Comparison of ENCODE assay signal across 1 cellular context in the genomic region with DNA sequence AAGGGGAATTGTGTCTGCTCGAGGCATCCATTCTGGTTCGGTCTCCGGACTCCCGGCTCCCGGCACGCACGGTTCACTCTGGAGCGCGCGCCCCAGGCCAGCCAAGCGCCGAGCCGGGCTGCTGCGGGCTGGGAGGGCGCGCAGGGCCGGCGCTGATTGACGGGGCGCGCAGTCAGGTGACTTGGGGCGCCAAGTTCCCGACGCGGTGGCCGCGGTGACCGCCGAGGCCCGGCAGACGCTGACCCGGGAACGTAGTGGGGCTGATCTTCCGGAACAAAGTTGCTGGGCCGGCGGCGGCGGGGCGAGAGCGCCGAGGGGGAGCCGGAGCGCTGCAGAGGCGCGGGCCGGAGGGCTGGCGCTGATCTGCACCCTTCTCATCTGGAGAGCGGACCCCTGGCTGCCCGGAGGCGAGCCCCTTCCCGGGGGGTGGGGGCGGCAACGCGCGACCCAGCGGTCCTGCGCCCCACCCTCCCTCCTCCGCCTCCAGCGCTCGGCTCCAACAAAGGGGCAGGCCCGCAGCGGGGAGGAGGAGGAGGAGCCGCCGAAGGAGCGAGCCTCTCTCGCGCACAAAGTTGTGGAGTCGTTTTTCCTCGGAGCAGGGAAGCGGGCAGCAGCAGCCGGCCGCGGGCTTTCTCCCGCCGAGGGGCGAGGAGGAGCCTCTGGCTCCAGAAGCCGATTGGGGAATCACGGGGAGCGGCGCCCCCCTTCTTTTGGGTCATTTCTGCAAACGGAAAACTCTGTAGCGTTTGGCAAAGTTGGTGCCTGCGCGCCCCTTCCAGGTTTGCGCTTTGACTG.
TF ChIP-seq lines count a peak whose summit lies in the region.

Gene UTRN (plus strand): TSS at position 583 of the 795 bp plus-strand sequence. CDS start 6,494 bp downstream, outside the sequence.

TF ChIP-seq in HepG2, 621 proteins besides CTCF, POLR2A, EP300 and RAD21 (continued from another document and continues in another):
- TF ChIP-seq KIAA2018 (CRISPR knock-in tag; IDR thresholded peaks at IDR 0.05; ENCODE audit: borderline replicate concordance) (no peak; the same call in 1 of the 2 replicates), KLF12 (CRISPR knock-in tag; IDR thresholded peaks at IDR 0.05; ENCODE audit: borderline replicate concordance) (peak; percentile 87), RXRA (CRISPR knock-in tag; IDR thresholded peaks at IDR 0.05) (peak; percentile 56), MBD4 (IDR thresholded peaks at IDR 0.05; ENCODE audit: borderline replicate concordance, low read length) (no peak), ZSCAN25 (CRISPR knock-in tag; IDR thresholded peaks at IDR 0.05) (peak; percentile 76; the same call in 1 of the 2 replicates), CREB3 (CRISPR knock-in tag; IDR thresholded peaks at IDR 0.05) (peak; percentile 94), ZNF326 (CRISPR knock-in tag; IDR thresholded peaks at IDR 0.05; ENCODE audit: borderline replicate concordance) (no peak), SP4 (CRISPR knock-in tag; IDR thresholded peaks at IDR 0.05) (peak; percentile 71; the same call in 1 of the 2 replicates), CEBPG (CRISPR knock-in tag; IDR thresholded peaks at IDR 0.05) (no peak), KDM5B (CRISPR knock-in tag; IDR thresholded peaks at IDR 0.05; ENCODE audit: borderline replicate concordance) (peak; percentile 96), ZNF24 (IDR thresholded peaks at IDR 0.05) (no peak), NR2C2 (CRISPR knock-in tag; IDR thresholded peaks at IDR 0.05; ENCODE audit: borderline replicate concordance) (peak; percentile 55; the same call in 1 of the 2 replicates), TEAD3 (CRISPR knock-in tag; optimal IDR thresholded peaks at IDR 0.05; ENCODE audit: borderline replicate concordance) (peak; percentile 48), IKZF5 (CRISPR knock-in tag; IDR thresholded peaks at IDR 0.05) (peak; percentile 96), IKZF1 (IDR thresholded peaks at IDR 0.05) (no peak), LCORL (IDR thresholded peaks at IDR 0.05) (no peak), LCORL (CRISPR knock-in tag; IDR thresholded peaks at IDR 0.05) (no peak; the same call in 1 of the 2 replicates), STAG1 (CRISPR knock-in tag; IDR thresholded peaks at IDR 0.05) (peak; percentile 31), NFKB2 (CRISPR knock-in tag; IDR thresholded peaks at IDR 0.05; ENCODE audit: borderline replicate concordance) (peak; percentile 95), MNT (IDR thresholded peaks at IDR 0.05) (no peak), ZNF234 (CRISPR knock-in tag; conservative IDR thresholded peaks at IDR 0.05) (peak; percentile 65), ADNP (CRISPR knock-in tag; IDR thresholded peaks at IDR 0.05) (peak; percentile 37; the same call in 1 of the 2 replicates), ZNF17 (CRISPR knock-in tag; IDR thresholded peaks at IDR 0.05) (no peak), KDM2A (CRISPR knock-in tag; IDR thresholded peaks at IDR 0.05; ENCODE audit: borderline replicate concordance, low read depth) (peak; percentile 86), SNRNP70 (IDR thresholded peaks at IDR 0.05; ENCODE audit: low read depth, low read length) (no peak), ZNF136 (CRISPR knock-in tag; IDR thresholded peaks at IDR 0.05; ENCODE audit: low read depth) (no peak), PAF1 (CRISPR knock-in tag; IDR thresholded peaks at IDR 0.05) (no peak), MEF2D (CRISPR knock-in tag; IDR thresholded peaks at IDR 0.05) (peak; percentile 58; the same call in 1 of the 2 replicates)
- TF ChIP-seq, protein P1, sequence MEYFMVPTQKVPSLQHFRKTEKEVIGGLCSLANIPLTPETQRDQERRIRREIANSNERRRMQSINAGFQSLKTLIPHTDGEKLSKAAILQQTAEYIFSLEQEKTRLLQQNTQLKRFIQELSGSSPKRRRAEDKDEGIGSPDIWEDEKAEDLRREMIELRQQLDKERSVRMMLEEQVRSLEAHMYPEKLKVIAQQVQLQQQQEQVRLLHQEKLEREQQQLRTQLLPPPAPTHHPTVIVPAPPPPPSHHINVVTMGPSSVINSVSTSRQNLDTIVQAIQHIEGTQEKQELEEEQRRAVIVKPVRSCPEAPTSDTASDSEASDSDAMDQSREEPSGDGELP (IDR thresholded peaks at IDR 0.05; ENCODE audit: borderline replicate concordance, low read depth), result peak; percentile 78; the same call in 1 of the 2 replicates
- TF ChIP-seq, protein P2, sequence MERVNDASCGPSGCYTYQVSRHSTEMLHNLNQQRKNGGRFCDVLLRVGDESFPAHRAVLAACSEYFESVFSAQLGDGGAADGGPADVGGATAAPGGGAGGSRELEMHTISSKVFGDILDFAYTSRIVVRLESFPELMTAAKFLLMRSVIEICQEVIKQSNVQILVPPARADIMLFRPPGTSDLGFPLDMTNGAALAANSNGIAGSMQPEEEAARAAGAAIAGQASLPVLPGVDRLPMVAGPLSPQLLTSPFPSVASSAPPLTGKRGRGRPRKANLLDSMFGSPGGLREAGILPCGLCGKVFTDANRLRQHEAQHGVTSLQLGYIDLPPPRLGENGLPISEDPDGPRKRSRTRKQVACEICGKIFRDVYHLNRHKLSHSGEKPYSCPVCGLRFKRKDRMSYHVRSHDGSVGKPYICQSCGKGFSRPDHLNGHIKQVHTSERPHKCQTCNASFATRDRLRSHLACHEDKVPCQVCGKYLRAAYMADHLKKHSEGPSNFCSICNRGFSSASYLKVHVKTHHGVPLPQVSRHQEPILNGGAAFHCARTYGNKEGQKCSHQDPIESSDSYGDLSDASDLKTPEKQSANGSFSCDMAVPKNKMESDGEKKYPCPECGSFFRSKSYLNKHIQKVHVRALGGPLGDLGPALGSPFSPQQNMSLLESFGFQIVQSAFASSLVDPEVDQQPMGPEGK (CRISPR knock-in tag; IDR thresholded peaks at IDR 0.05), result peak; percentile 98
- TF ChIP-seq, protein P3, sequence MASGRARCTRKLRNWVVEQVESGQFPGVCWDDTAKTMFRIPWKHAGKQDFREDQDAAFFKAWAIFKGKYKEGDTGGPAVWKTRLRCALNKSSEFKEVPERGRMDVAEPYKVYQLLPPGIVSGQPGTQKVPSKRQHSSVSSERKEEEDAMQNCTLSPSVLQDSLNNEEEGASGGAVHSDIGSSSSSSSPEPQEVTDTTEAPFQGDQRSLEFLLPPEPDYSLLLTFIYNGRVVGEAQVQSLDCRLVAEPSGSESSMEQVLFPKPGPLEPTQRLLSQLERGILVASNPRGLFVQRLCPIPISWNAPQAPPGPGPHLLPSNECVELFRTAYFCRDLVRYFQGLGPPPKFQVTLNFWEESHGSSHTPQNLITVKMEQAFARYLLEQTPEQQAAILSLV (CRISPR knock-in tag; IDR thresholded peaks at IDR 0.05; ENCODE audit: borderline replicate concordance), result peak; percentile 98
- TF ChIP-seq, protein P4, sequence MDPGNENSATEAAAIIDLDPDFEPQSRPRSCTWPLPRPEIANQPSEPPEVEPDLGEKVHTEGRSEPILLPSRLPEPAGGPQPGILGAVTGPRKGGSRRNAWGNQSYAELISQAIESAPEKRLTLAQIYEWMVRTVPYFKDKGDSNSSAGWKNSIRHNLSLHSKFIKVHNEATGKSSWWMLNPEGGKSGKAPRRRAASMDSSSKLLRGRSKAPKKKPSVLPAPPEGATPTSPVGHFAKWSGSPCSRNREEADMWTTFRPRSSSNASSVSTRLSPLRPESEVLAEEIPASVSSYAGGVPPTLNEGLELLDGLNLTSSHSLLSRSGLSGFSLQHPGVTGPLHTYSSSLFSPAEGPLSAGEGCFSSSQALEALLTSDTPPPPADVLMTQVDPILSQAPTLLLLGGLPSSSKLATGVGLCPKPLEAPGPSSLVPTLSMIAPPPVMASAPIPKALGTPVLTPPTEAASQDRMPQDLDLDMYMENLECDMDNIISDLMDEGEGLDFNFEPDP (CRISPR knock-in tag; conservative IDR thresholded peaks at IDR 0.05), result no peak
- TF ChIP-seq, protein P5, sequence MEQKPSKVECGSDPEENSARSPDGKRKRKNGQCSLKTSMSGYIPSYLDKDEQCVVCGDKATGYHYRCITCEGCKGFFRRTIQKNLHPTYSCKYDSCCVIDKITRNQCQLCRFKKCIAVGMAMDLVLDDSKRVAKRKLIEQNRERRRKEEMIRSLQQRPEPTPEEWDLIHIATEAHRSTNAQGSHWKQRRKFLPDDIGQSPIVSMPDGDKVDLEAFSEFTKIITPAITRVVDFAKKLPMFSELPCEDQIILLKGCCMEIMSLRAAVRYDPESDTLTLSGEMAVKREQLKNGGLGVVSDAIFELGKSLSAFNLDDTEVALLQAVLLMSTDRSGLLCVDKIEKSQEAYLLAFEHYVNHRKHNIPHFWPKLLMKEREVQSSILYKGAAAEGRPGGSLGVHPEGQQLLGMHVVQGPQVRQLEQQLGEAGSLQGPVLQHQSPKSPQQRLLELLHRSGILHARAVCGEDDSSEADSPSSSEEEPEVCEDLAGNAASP (CRISPR knock-in tag; IDR thresholded peaks at IDR 0.05; ENCODE audit: borderline replicate concordance), result peak; percentile 73
